In the genomic region with DNA sequence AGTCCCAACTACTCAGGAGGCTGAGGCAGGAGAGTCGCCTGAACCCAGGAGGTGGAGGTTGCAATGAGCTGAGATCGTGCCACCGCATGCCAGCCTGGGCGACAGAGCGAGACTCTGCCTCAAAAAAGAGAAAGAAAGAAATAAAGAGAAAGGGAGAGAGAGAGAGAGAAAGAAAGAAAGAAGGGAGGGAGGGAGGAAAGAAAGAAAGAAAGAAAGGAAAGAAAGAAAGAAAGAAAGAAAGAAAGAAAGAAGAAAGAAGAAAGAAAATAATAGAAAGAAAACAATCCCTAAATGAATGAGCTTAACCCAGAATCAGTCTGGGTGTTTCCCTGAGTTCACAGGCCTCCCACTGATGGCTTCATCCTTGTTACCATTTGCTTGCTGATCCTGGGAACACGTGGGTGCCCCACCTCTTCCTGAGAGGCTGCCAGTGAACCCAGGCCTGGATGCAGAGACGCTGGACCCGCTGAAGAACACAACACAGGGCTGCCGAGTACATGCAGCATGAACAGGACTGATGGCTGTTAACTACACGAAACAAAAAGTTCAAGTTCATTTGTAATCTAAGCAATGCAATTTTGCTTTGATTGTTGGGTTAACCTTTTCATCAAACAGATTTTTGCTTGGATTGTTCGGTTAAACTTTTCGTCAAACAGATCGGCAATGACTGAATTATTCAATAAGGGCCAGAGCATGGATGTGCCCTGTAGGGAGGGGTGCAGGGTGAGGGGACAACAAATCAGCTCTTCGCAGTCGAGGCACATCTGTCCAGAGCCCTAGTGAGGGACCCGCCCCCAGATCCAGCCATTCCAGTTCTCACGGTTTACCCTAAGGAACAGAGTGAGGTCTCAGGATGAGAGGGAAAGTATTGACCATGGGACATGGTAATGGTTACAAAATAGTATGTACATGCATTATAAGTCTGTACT, we compare ENCODE assay signal across 14 cellular contexts. TPM values are rescaled to one million over a fixed set of nuclear protein-coding genes. Genes with fewer than 3 reads are reported as not detected.
DNase-seq lines count a peak whose midpoint lies in the region; ATAC-seq, FAIRE-seq and TF ChIP-seq lines count a peak whose summit lies in the region.
"Had no signal": no experiment of that assay in that cellular context is flagged by ENCODE, and none has a peak within 500 bp of the region (broad histone marks: within the 10 kb centered on the region; RNA-seq: fewer than 3 reads in every experiment).

No MANE protein-coding gene starts in this region.

- ATAC-seq in Panc1 (peak; percentile 55; the same call in 1 of the 2 replicates), GM21737 (IDR thresholded peaks at IDR 0.05; ENCODE audit: unreplicated experiment) (no peak)

- H3K27ac ChIP-seq in Panc1 (ENCODE audit: low read length) (no peak overlapping the region), left ventricle myocardium inferior (replicated peaks) (no peak overlapping the region), Peyer's patch (no peak overlapping the region), trophoblast cell (ENCODE audit: low read depth, low read length) (no peak overlapping the region), thyroid gland (no peak overlapping the region)

- H3K4ac ChIP-seq in trophoblast cell (ENCODE audit: low read depth, low read length), result no peak overlapping the region

- no TSS peak for BruUV-seq in Panc1 (replicated peaks; lab: Mats Ljungman, UMichigan)

- H3K36me3 ChIP-seq in Panc1 (ENCODE audit: control insufficient read depth, insufficient read depth, low read length), result no peaks in the 10 kb centered on the region
- no peaks in the 10 kb centered on the region for H3K36me3 ChIP-seq in left ventricle myocardium inferior
- H3K36me3 ChIP-seq in Peyer's patch, result no peaks in the 10 kb centered on the region
- no peaks in the 10 kb centered on the region for H3K36me3 ChIP-seq in trophoblast cell (ENCODE audit: control insufficient read depth in 1 of 2, insufficient read depth in 2 of 2, low read length in 2 of 2)
- no peaks in the 10 kb centered on the region for H3K36me3 ChIP-seq in thyroid gland

- WGBS in trophoblast cell (ENCODE audit: extremely low coverage, insufficient coverage, insufficient read length), result no CpG with 5 or more reads among the region's 17 CpGs
- WGBS in thyroid gland, 2 donors, result 73 to 76% methylated on average over 17 of the region's 17 CpGs

- FAIRE-seq in GM19239 (lab: Jason Lieb, UNC), result peak; percentile 14

- no peak overlapping the region for H3K14ac ChIP-seq in trophoblast cell (ENCODE audit: low read length)

- no peak overlapping the region for H2AFZ ChIP-seq in trophoblast cell (ENCODE audit: insufficient read depth, low read length, poor library complexity)

- no peaks in the 10 kb centered on the region for H3K79me1 ChIP-seq in trophoblast cell (ENCODE audit: low read length)

- intact Hi-C loops in Panc1 (cut with micrococcal nuclease; ENCODE audit: unreplicated experiment), result no loop called here
- intact Hi-C loops in left ventricle myocardium inferior (cut with micrococcal nuclease), result loop anchor here (5.0 kb wide), 1 partner anchor 90 kb away; no protein-coding TSS in a partner anchor
- intact Hi-C loops in thyroid gland (cut with DNase I), result no loop called here

- POLR2A ChIA-PET in Panc1 (lab: Charles Lee), result no interaction called here

- no peak overlapping the region for H2BK12ac ChIP-seq in trophoblast cell (ENCODE audit: low read length)

- no peak overlapping the region for H2BK120ac ChIP-seq in trophoblast cell (ENCODE audit: insufficient read depth, low read length, poor library complexity)

- H3K9ac ChIP-seq in trophoblast cell (ENCODE audit: low read length), result no peak overlapping the region

- no peak overlapping the region for H4K91ac ChIP-seq in trophoblast cell (ENCODE audit: low read depth, low read length)

- peaks cover 4% of the 10 kb centered on the region; the same call in 1 of the 2 replicates for H3K9me3 ChIP-seq in Panc1 (ENCODE audit: control insufficient read depth, insufficient read depth, low read depth, low read length)
- H3K9me3 ChIP-seq in left ventricle myocardium inferior (replicated peaks), result peaks cover 6% of the 10 kb centered on the region
- no peaks in the 10 kb centered on the region for H3K9me3 ChIP-seq in Peyer's patch
- H3K9me3 ChIP-seq in trophoblast cell (ENCODE audit: insufficient read depth, low read depth, low read length), result no peaks in the 10 kb centered on the region
- H3K9me3 ChIP-seq in thyroid gland, result no peaks in the 10 kb centered on the region

- H2AK5ac ChIP-seq in trophoblast cell (ENCODE audit: low read length), result no peak overlapping the region

- CTCF ChIA-PET in Panc1 (lab: Charles Lee), result interaction anchor here (0.8 kb wide), 1 partner anchor 113 kb away, joined by 3 read pairs; no protein-coding TSS in a partner anchor

- H3K23ac ChIP-seq in trophoblast cell (ENCODE audit: low read length), result no peak overlapping the region

- in situ Hi-C loops in Panc1 (cut with HindIII; ENCODE audit: low pct_unique_long_range_greater_than_20kb, low sequenced_read_pairs), result no loop called here

- no peak overlapping the region for H2BK5ac ChIP-seq in trophoblast cell (ENCODE audit: low read depth, low read length, poor library complexity)

- no peaks in the 10 kb centered on the region for H3K4me1 ChIP-seq in Panc1 (ENCODE audit: control insufficient read depth, insufficient read depth, low read length)
- peaks cover 8% of the 10 kb centered on the region for H3K4me1 ChIP-seq in left ventricle myocardium inferior
- no peaks in the 10 kb centered on the region for H3K4me1 ChIP-seq in Peyer's patch
- no peaks in the 10 kb centered on the region for H3K4me1 ChIP-seq in trophoblast cell (ENCODE audit: control insufficient read depth in 1 of 2, insufficient read depth in 2 of 2, low read length in 2 of 2)
- no peaks in the 10 kb centered on the region for H3K4me1 ChIP-seq in thyroid gland

- DNase-seq in AG20443 (ENCODE audit: low spot score) (peak; percentile 55), GM19239 (ENCODE audit: insufficient read length, low spot score) (no peak), Panc1 (ENCODE audit: low read depth, low spot score) (no peak), left ventricle myocardium inferior (peak; percentile 44), Peyer's patch (no peak), trophoblast cell (no peak), thyroid gland (no peak)
- DNase-seq: endodermal cell; hippocampal formation; NCI-H187 treated with DMSO at 0.1 percent for 48 hours; stimulated activated CD4-positive, alpha-beta T cell treated with anti-CD3 and anti-CD28 coated beads, Interleukin-15, amount 100 ng/mL, for 24 hours had no signal

- H4K8ac ChIP-seq in trophoblast cell (ENCODE audit: low read depth, low read length), result no peak overlapping the region

- no peak overlapping the region for H4K12ac ChIP-seq in trophoblast cell (ENCODE audit: low read depth, low read length)

- TF ChIP-seq CTCF in Panc1 (IDR thresholded peaks at IDR 0.05) (no peak), left ventricle myocardium inferior (IDR thresholded peaks at IDR 0.05; ENCODE audit: borderline replicate concordance) (no peak), Peyer's patch (IDR thresholded peaks at IDR 0.05) (no peak), thyroid gland (IDR thresholded peaks at IDR 0.05) (no peak)

- H3K4me3 ChIP-seq in Panc1 (ENCODE audit: low read depth in 2 of 2, low read length in 2 of 2), result no peak overlapping the region
- H3K4me3 ChIP-seq in left ventricle myocardium inferior, result no peak overlapping the region
- H3K4me3 ChIP-seq in Peyer's patch, result no peak overlapping the region
- H3K4me3 ChIP-seq in trophoblast cell (ENCODE audit: low read depth, low read length), result no peak overlapping the region
- no peak overlapping the region for H3K4me3 ChIP-seq in thyroid gland (replicated peaks in 1 of 3)

- H3K27me3 ChIP-seq in Panc1 (ENCODE audit: control insufficient read depth, insufficient read depth, low read length) (no peaks in the 10 kb centered on the region), left ventricle myocardium inferior (ENCODE audit: low read depth) (no peaks in the 10 kb centered on the region), Peyer's patch (no peaks in the 10 kb centered on the region), trophoblast cell (ENCODE audit: insufficient read depth, low read length) (no peaks in the 10 kb centered on the region), thyroid gland (no peaks in the 10 kb centered on the region)

- H3K79me2 ChIP-seq in trophoblast cell (ENCODE audit: control insufficient read depth, insufficient read depth, low read length, poor library complexity), result no peaks in the 10 kb centered on the region

- no peak overlapping the region for H3K4me2 ChIP-seq in trophoblast cell (ENCODE audit: low read length)

- no peak overlapping the region for H3K18ac ChIP-seq in trophoblast cell (ENCODE audit: low read length)

- TF ChIP-seq POLR2A in Peyer's patch (IDR thresholded peaks at IDR 0.05) (no peak), thyroid gland (IDR thresholded peaks at IDR 0.05) (no peak)

RNA-seq across cellular contexts. Expression of gene NPFFR1, which starts 11.5 kb away (rescaled TPM):
- total RNA-seq in Panc1 (2021; ENCODE audit: unreplicated experiment), result 0.05 TPM
- 0.04 TPM for polyA plus RNA-seq in Panc1 (2012; ENCODE audit: insufficient read length)
- total RNA-seq in left ventricle myocardium inferior, result not detected
- total RNA-seq in Peyer's patch, result not detected
- not detected in 2 replicates for polyA plus RNA-seq in trophoblast cell (2013)
- total RNA-seq in thyroid gland, result under 1 TPM in 3 of 4 donors, not detected in 1; under 0.01 to 0.13 (median 0.05) TPM
- total RNA-seq: lung microvascular endothelial cell, osteocyte had no signal

RNA-seq across cellular contexts. Expression of gene PPA1, which starts 39.0 kb away (rescaled TPM):
- 174 TPM for total RNA-seq in Panc1 (2021; ENCODE audit: unreplicated experiment)
- 105 TPM for polyA plus RNA-seq in Panc1 (2012; ENCODE audit: insufficient read length)
- total RNA-seq in left ventricle myocardium inferior, result 99.9 TPM
- 100 to 1,000 TPM in 3 of 4 donors, 10 to 100 TPM in 1; 67.7 to 199 (median 110) TPM for total RNA-seq in Peyer's patch
- polyA plus RNA-seq in trophoblast cell (2013), result 67.0 and 68.2 TPM in 2 replicates
- total RNA-seq in thyroid gland, result 100 to 1,000 TPM; 151 to 209 (median 185) TPM

Comparison
In these comparisons a context has a peak if more than half of its experiments do, and no peak if none do; other contexts are left out.
1. DNase-seq: peak in AG20443 (single experiment) and left ventricle myocardium inferior (single experiment); none in GM19239 (single experiment), Panc1 (single experiment), Peyer's patch (0 of 3), trophoblast cell (0 of 2) and thyroid gland (0 of 2).